Comparison of ENCODE assay signal across 1 cellular context in the genomic region with DNA sequence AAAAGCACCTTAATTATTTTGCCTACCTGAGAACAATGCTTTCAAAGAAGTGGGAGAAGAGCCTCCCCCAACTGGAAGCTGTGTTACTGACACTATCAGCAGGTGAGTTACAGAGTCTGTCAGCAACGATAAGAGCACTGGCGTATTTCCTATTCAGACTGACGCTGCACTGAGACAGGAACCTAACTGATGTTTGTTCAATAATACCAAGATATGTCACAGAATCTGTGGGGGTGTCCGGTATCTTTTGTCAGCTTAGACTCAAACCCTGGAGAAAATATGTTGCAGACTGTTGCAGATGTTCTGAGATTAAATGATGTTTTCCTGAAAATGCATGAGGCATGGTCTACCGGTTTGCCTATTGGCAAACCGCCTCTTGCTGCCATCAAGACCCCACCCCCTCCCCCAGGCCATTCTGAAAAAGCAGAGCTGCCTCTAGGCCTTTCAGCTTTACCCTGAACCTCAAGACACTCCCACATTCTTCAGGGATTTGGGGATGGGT.
TF ChIP-seq lines count a peak whose summit lies in the region.

No MANE protein-coding gene starts in this region.

TF ChIP-seq in GM23338, 12 proteins besides CTCF, POLR2A, EP300 and RAD21 (continued from another document):
- no peak for TF ChIP-seq REST (IDR thresholded peaks at IDR 0.05; ENCODE audit: unreplicated experiment)
- TF ChIP-seq POLR2AphosphoS5 (IDR thresholded peaks at IDR 0.05; ENCODE audit: low read depth), result no peak
- no peak for TF ChIP-seq EZH2phosphoT487 (IDR thresholded peaks at IDR 0.05; ENCODE audit: unreplicated experiment)
- no peak for TF ChIP-seq ZNF114 (CRISPR knock-in tag; IDR thresholded peaks at IDR 0.05)
- no peak for TF ChIP-seq STAT1 (IDR thresholded peaks at IDR 0.05; ENCODE audit: unreplicated experiment)
- TF ChIP-seq CREB1 (CRISPR knock-in tag; IDR thresholded peaks at IDR 0.05; ENCODE audit: low read depth), result no peak
- TF ChIP-seq NANOG (IDR thresholded peaks at IDR 0.05; ENCODE audit: borderline replicate concordance), result no peak
- TF ChIP-seq EZH2 (IDR thresholded peaks at IDR 0.05; ENCODE audit: low read depth, unreplicated experiment), result no peak
